16 cellular contexts compared by ENCODE assay signal in genomic region chr10:77291596-77292505, GRCh38.
DNase-seq lines count a peak whose midpoint lies in the region; ATAC-seq and TF ChIP-seq lines count a peak whose summit lies in the region.
"Had no signal": no experiment of that assay in that cellular context is flagged by ENCODE, and none has a peak within 500 bp of the region (broad histone marks: within the 10 kb centered on the region; RNA-seq: fewer than 3 reads in every experiment).

No MANE protein-coding gene starts in this region.

- no peaks in the 10 kb centered on the region for H3K36me3 ChIP-seq in SJCRH30
- H3K36me3 ChIP-seq in skeletal muscle satellite cell (ENCODE audit: insufficient read depth, low read length): no peaks in the 10 kb centered on the region
- H3K36me3 ChIP-seq in ovary: no peaks in the 10 kb centered on the region
- H3K36me3 ChIP-seq: esophagus squamous epithelium had no signal

- H3K4me1 ChIP-seq in SJCRH30: peaks cover 43% of the 10 kb centered on the region
- H3K4me1 ChIP-seq in skeletal muscle satellite cell (ENCODE audit: control insufficient read depth, insufficient read depth, low read length): peaks cover 69% of the 10 kb centered on the region
- H3K4me1 ChIP-seq in ovary (ENCODE audit: insufficient read depth): peaks cover 6% of the 10 kb centered on the region

- H3K4me2 ChIP-seq in skeletal muscle satellite cell (ENCODE audit: low read length): peak overlapping the region; percentile 60

- no peak for TF ChIP-seq EP300 in ovary (IDR thresholded peaks at IDR 0.05)

- intact Hi-C loops in ovary (cut with DNase I): no loop called here

- DNase-seq in GM03348 (ENCODE audit: low spot score) (peak; percentile 48), SJCRH30 (peak in 1 of 2 experiments; percentile 32), glomerular visceral epithelial cell (ENCODE audit: extremely low spot score) (peak; percentile 81), ovary (no peak), activated T-cell treated with anti-CD3 and anti-CD28 coated beads for 4 hours (no peak)
- DNase-seq in stimulated activated CD4-positive, alpha-beta T cell treated with anti-CD3 and anti-CD28 coated beads, Interleukin-4, amount 100 ng/mL, for 4 hours: no peak
- DNase-seq: activated CD4-positive, CD25-positive, alpha-beta regulatory T cell treated with anti-CD3 and anti-CD28 coated beads, Interleukin-2, amount 50 U/mL, for 72 hours; activated naive CD8-positive, alpha-beta T cell treated with anti-CD3 and anti-CD28 coated beads, Interleukin-2, amount 50 U/mL, for 24 hours; CD8-positive, alpha-beta T cell; esophagus squamous epithelium; NCI-H1048; NCI-H446; stimulated activated CD4-positive, alpha-beta T cell treated with anti-CD3 and anti-CD28 coated beads, Interleukin-4, amount 100 ng/mL, for 24 hours; stimulated activated naive B cell treated with anti-CD40 and anti-IgM and Interleukin-4, amounts not matched to agents 10 μg/mL and 1 μg/mL and 100 μg/mL, for 72 hours had no signal

- H3K27ac ChIP-seq in SJCRH30: peak overlapping the region; percentile 88
- no peak overlapping the region for H3K27ac ChIP-seq in ovary

- TF ChIP-seq CTCF in ovary (IDR thresholded peaks at IDR 0.05): no peak

- H3K4me3 ChIP-seq in SJCRH30 (no peak overlapping the region), skeletal muscle satellite cell (ENCODE audit: low read length) (no peak overlapping the region), ovary (no peak overlapping the region)
- H3K4me3 ChIP-seq: esophagus squamous epithelium had no signal

- no peak for TF ChIP-seq POLR2A in ovary (IDR thresholded peaks at IDR 0.05)

- H3K27me3 ChIP-seq in SJCRH30 (no peaks in the 10 kb centered on the region), skeletal muscle satellite cell (ENCODE audit: control insufficient read depth, insufficient read depth, low read length) (no peaks in the 10 kb centered on the region), ovary (no peaks in the 10 kb centered on the region)

- no peak for ATAC-seq in GM21723 (IDR thresholded peaks at IDR 0.05; ENCODE audit: unreplicated experiment)
- ATAC-seq: activated naive CD8-positive, alpha-beta T cell treated with anti-CD3 and anti-CD28 coated beads, Interleukin-2, amount 50 U/mL, for 24 hours; CD8-positive, alpha-beta T cell; stimulated activated naive B cell treated with anti-CD40 and anti-IgM and Interleukin-4, amounts not matched to agents 10 μg/mL and 1 μg/mL and 100 μg/mL, for 72 hours had no signal

- 85 to 86% (median 85%) methylated on average over 10 of the region's 10 CpGs for WGBS in ovary, 3 donors

- peak overlapping the region; percentile 64 for H3K9ac ChIP-seq in skeletal muscle satellite cell (ENCODE audit: low read depth, low read length)

- no peaks in the 10 kb centered on the region for H3K9me3 ChIP-seq in SJCRH30 (replicated peaks)
- H3K9me3 ChIP-seq in skeletal muscle satellite cell (replicated peaks; ENCODE audit: low read length): no peaks in the 10 kb centered on the region
- no peaks in the 10 kb centered on the region for H3K9me3 ChIP-seq in ovary
- H3K9me3 ChIP-seq: esophagus squamous epithelium had no signal

Comparison
In these comparisons a context has a peak if more than half of its experiments do, and no peak if none do; other contexts are left out.
1. DNase-seq: peak in GM03348 (single experiment) and glomerular visceral epithelial cell (single experiment); none in ovary (0 of 5), activated T-cell treated with anti-CD3 and anti-CD28 coated beads for 4 hours (single experiment) and stimulated activated CD4-positive, alpha-beta T cell treated with anti-CD3 and anti-CD28 coated beads, Interleukin-4, amount 100 ng/mL, for 4 hours (0 of 2).